26 cellular contexts compared by ENCODE assay signal in the genomic region with DNA sequence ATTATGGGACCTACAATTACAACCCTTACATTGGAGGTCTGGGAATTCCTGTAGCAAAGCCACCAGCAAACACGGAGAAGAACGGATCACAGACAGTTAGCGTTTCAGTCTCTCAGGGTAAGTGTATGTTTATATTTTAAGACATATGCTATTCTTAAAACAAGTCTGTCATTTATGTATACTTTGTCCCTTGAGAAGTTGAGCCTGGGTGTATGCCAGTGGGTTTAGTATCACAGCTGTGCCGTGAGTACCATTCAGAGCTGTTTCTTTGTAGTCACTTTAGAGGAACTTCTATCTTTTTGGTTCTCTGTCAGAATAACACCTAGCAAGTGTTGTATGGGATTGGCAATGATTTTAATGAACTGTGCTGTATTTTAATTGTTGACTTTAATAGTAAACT.
"Had no signal": no experiment of that assay in that cellular context is flagged by ENCODE, and none has a peak within 500 bp of the region (broad histone marks: within the 10 kb centered on the region; RNA-seq: fewer than 3 reads in every experiment).

No MANE protein-coding gene starts in this region.

- H3K4me3 ChIP-seq: colonic mucosa, esophagus squamous epithelium had no signal

- H3K9me3 ChIP-seq: colonic mucosa, esophagus squamous epithelium had no signal

- H3K27ac Mint-ChIP-seq: activated B cell treated with CpG ODN at 0.5 μM for 24 hours; activated CD8-positive, alpha-beta T cell treated with anti-CD3 and anti-CD28 coated beads for 36 hours; activated naive CD8-positive, alpha-beta T cell; activated T-helper 17 cell treated with anti-CD3 and anti-CD28 coated beads, Interleukin-2, amount 50 U/mL, for 72 hours; T-cell; T-helper 1 cell treated with Interleukin-12 subunit alpha and Interleukin-12 subunit beta and Interleukin-4 antibody, amounts not matched to agents 30 μg/mL and 1 μg/mL, for 36 hours had no signal

- DNase-seq: activated B cell treated with CpG ODN at 0.5 μM for 24 hours; activated CD4-positive, alpha-beta T cell treated with anti-CD3 and anti-CD28 coated beads for 48 hours; activated CD4-positive, alpha-beta T cell treated with anti-CD3 and anti-CD28 coated beads, Interleukin-2, amount 50 U/mL, for 1 hour; activated CD4-positive, alpha-beta T cell treated with anti-CD3 and anti-CD28 coated beads, Interleukin-2, amount 50 U/mL, for 48 hours; activated CD8-positive, alpha-beta memory T cell treated with anti-CD3 and anti-CD28 coated beads for 24 hours; activated CD8-positive, alpha-beta T cell treated with anti-CD3 and anti-CD28 coated beads for 36 hours; activated effector memory CD4-positive, alpha-beta T cell treated with Interleukin-2 at 50 U/mL for 16 hours; activated gamma-delta T cell treated with Interleukin-2 at 50 U/mL for 16 hours; activated naive CD4-positive, alpha-beta T cell treated with anti-CD3 and anti-CD28 coated beads, Interleukin-2, amount 50 U/mL, for 16 hours; activated naive CD4-positive, alpha-beta T cell treated with Interleukin-2 at 50 U/mL for 16 hours; activated T-cell treated with anti-CD3 and anti-CD28 coated beads, Interleukin-2, amount 50 U/mL, for 4 hours; amniotic stem cell; brain microvascular endothelial cell; colonic mucosa; effector CD8-positive, alpha-beta T cell; esophagus squamous epithelium; foreskin fibroblast; head of caudate nucleus; T-cell; T-helper 9 cell; WERI-Rb-1 had no signal

- H3K4me1 ChIP-seq: colonic mucosa had no signal

- H3K9me3 Mint-ChIP-seq: activated B cell treated with CpG ODN at 0.5 μM for 24 hours; activated CD8-positive, alpha-beta T cell treated with anti-CD3 and anti-CD28 coated beads for 36 hours; activated T-cell treated with anti-CD3 and anti-CD28 coated beads, Interleukin-2, amount 50 U/mL, for 4 hours; activated T-helper 17 cell treated with anti-CD3 and anti-CD28 coated beads, Interleukin-2, amount 50 U/mL, for 72 hours; T-cell; T-helper 1 cell treated with Interleukin-12 subunit alpha and Interleukin-12 subunit beta and Interleukin-4 antibody, amounts not matched to agents 30 μg/mL and 1 μg/mL, for 36 hours had no signal

- ATAC-seq: activated CD4-positive, CD25-positive, alpha-beta regulatory T cell treated with anti-CD3 and anti-CD28 coated beads, Interleukin-2, amount 50 U/mL, for 24 hours; activated CD8-positive, alpha-beta T cell treated with anti-CD3 and anti-CD28 coated beads for 36 hours; activated T-cell treated with anti-CD3 and anti-CD28 coated beads, Interleukin-2, amount 50 U/mL, for 4 hours; activated T-helper 17 cell treated with anti-CD3 and anti-CD28 coated beads, Interleukin-2, amount 50 U/mL, for 72 hours; T-cell had no signal

- H3K4me3 Mint-ChIP-seq: activated B cell treated with CpG ODN at 0.5 μM for 24 hours; activated CD8-positive, alpha-beta T cell treated with anti-CD3 and anti-CD28 coated beads for 36 hours; activated naive CD8-positive, alpha-beta T cell; activated T-cell treated with anti-CD3 and anti-CD28 coated beads, Interleukin-2, amount 50 U/mL, for 4 hours; activated T-helper 17 cell treated with anti-CD3 and anti-CD28 coated beads, Interleukin-2, amount 50 U/mL, for 72 hours; T-cell; T-helper 1 cell treated with Interleukin-12 subunit alpha and Interleukin-12 subunit beta and Interleukin-4 antibody, amounts not matched to agents 30 μg/mL and 1 μg/mL, for 36 hours had no signal

- H3K27ac ChIP-seq: brain microvascular endothelial cell, colonic mucosa, epithelial cell of prostate, esophagus squamous epithelium, WERI-Rb-1 had no signal

- H3K27me3 Mint-ChIP-seq: activated B cell treated with CpG ODN at 0.5 μM for 24 hours; activated CD8-positive, alpha-beta T cell treated with anti-CD3 and anti-CD28 coated beads for 36 hours; activated naive CD8-positive, alpha-beta T cell; activated T-helper 17 cell treated with anti-CD3 and anti-CD28 coated beads, Interleukin-2, amount 50 U/mL, for 72 hours; T-cell had no signal

- H3K27me3 ChIP-seq: brain microvascular endothelial cell, colonic mucosa, esophagus squamous epithelium had no signal

- H3K4me1 Mint-ChIP-seq: activated T-helper 17 cell treated with anti-CD3 and anti-CD28 coated beads, Interleukin-2, amount 50 U/mL, for 72 hours had no signal
